21 cellular contexts compared by ENCODE assay signal in genomic region chr12:64820593-64820992, GRCh38. TPM values are rescaled to one million over a fixed set of nuclear protein-coding genes. Genes with fewer than 3 reads are reported as not detected.
DNase-seq lines count a peak whose midpoint lies in the region; TF ChIP-seq lines count a peak whose summit lies in the region.
"Had no signal": no experiment of that assay in that cellular context is flagged by ENCODE, and none has a peak within 500 bp of the region (broad histone marks: within the 10 kb centered on the region; RNA-seq: fewer than 3 reads in every experiment).

No MANE protein-coding gene starts in this region.

- no peak for TF ChIP-seq EP300 in esophagus muscularis mucosa (IDR thresholded peaks at IDR 0.05)

- H3K27ac ChIP-seq in C4-2B, result peak overlapping the region; percentile 59; the same call in 1 of the 2 replicates
- H3K27ac ChIP-seq in esophagus muscularis mucosa (replicated peaks in 1 of 4), result no peak overlapping the region
- no peak overlapping the region for H3K27ac ChIP-seq in esophagus squamous epithelium

- no peak for TF ChIP-seq CTCF in C4-2B (conservative IDR thresholded peaks at IDR 0.05)
- no peak for TF ChIP-seq CTCF in esophagus muscularis mucosa (IDR thresholded peaks at IDR 0.05)
- TF ChIP-seq CTCF in esophagus squamous epithelium (IDR thresholded peaks at IDR 0.05), result no peak

- TF ChIP-seq POLR2A in esophagus muscularis mucosa (IDR thresholded peaks at IDR 0.05; ENCODE audit: low read depth), result no peak
- TF ChIP-seq POLR2A in esophagus squamous epithelium (IDR thresholded peaks at IDR 0.05), result no peak

- intact Hi-C loops in esophagus muscularis mucosa (cut with DNase I), result no loop called here
- intact Hi-C loops in esophagus squamous epithelium (cut with DNase I), result no loop called here
- intact Hi-C loops in posterior vena cava (cut with DNase I), result no loop called here

- H3K4me1 ChIP-seq in esophagus muscularis mucosa (peaks cover 16 to 18% (median 17%) of the 10 kb centered on the region in 4 donors), esophagus squamous epithelium (peaks cover 15 to 17% (median 15%) of the 10 kb centered on the region in 3 donors)

- peaks cover 0 to 27% (median 13%) of the 10 kb centered on the region in 4 donors for H3K27me3 ChIP-seq in esophagus muscularis mucosa
- H3K27me3 ChIP-seq in esophagus squamous epithelium, result peaks cover 8 to 53% (median 17%) of the 10 kb centered on the region in 4 donors

- DNase-seq in LoVo (ENCODE audit: low spot score) (peak; percentile 28), esophagus muscularis mucosa (ENCODE audit: extremely low spot score) (peak; percentile 5), esophagus squamous epithelium (lab: John Stamatoyannopoulos, UW) (no peak), NOMO-1 treated with dmso at 0.1 percent for 144 hours (lab: John Stamatoyannopoulos, UW; ENCODE audit: unreplicated experiment) (no peak), posterior vena cava (ENCODE audit: low spot score) (no peak), iPS-NIHi7 (ENCODE audit: extremely low spot score) (no peak)
- DNase-seq: CD4-positive, CD25-positive, alpha-beta regulatory T cell; DMS153; DND-41; Karpas-422; NCI-H1105; NCI-H1436 treated with DMSO at 0.1 percent for 48 hours; NCI-H187 treated with DMSO at 0.1 percent for 48 hours; NCI-H2171 treated with DMSO at 0.1 percent for 48 hours; NCI-H345; NCI-H510A treated with DMSO at 0.1 percent for 48 hours; NCI-H748 treated with DMSO at 0.1 percent for 48 hours; NK-92 treated with Interleukin-12 subunit alpha and Interleukin-12 subunit beta, amount 100 ng/mL, for 24 hours; Right ventricle myocardium superior; RPMI8226 had no signal

- no peaks in the 10 kb centered on the region for H3K36me3 ChIP-seq in esophagus muscularis mucosa
- no peaks in the 10 kb centered on the region for H3K36me3 ChIP-seq in esophagus squamous epithelium

- H3K4me3 ChIP-seq in esophagus muscularis mucosa (no peak overlapping the region), esophagus squamous epithelium (no peak overlapping the region)

- H3K9me3 ChIP-seq in esophagus muscularis mucosa (peaks cover 0 to 4% (median 2%) of the 10 kb centered on the region in 4 donors), esophagus squamous epithelium (peaks cover 0 to 4% (median 0%) of the 10 kb centered on the region in 3 donors)

- WGBS in esophagus muscularis mucosa, result 85% methylated on average over 3 of the region's 3 CpGs
- 60 to 62% methylated on average over 3 of the region's 3 CpGs for WGBS in esophagus squamous epithelium, 2 donors

RNA-seq across cellular contexts. Expression of gene TBC1D30, which starts 3.9 kb away (rescaled TPM):
- total RNA-seq in esophagus muscularis mucosa (1 to 10 TPM; 1.9 to 4.0 (median 2.7) TPM), esophagus squamous epithelium (1 to 10 TPM; 1.8 to 8.0 (median 3.5) TPM), posterior vena cava (1 to 10 TPM in 1 of 2 donors, under 1 TPM in 1; 0.60 to 3.7 TPM)

Comparison
In these comparisons a context has a peak if more than half of its experiments do, and no peak if none do; other contexts are left out.
1. DNase-seq: peak in LoVo (single experiment) and esophagus muscularis mucosa (single experiment); none in esophagus squamous epithelium (single experiment), NOMO-1 treated with dmso at 0.1 percent for 144 hours (single experiment), posterior vena cava (single experiment) and iPS-NIHi7 (single experiment).